ENCODE assay signal across 23 cellular contexts in genomic region chr3:184783309-184783708, GRCh38. TPM values are rescaled to one million over a fixed set of nuclear protein-coding genes. Genes with fewer than 3 reads are reported as not detected.
DNase-seq lines count a peak whose midpoint lies in the region; ATAC-seq and TF ChIP-seq lines count a peak whose summit lies in the region.
"Had no signal": no experiment of that assay in that cellular context is flagged by ENCODE, and none has a peak within 500 bp of the region (broad histone marks: within the 10 kb centered on the region; RNA-seq: fewer than 3 reads in every experiment).

No MANE protein-coding gene starts in this region.

- H4K20me1 ChIP-seq in GM23248 (ENCODE audit: insufficient read depth): no peaks in the 10 kb centered on the region
- H4K20me1 ChIP-seq in neural progenitor cell (ENCODE audit: low read depth): no peaks in the 10 kb centered on the region

- H3K36me3 ChIP-seq in GM23248 (ENCODE audit: low read depth): no peaks in the 10 kb centered on the region
- H3K36me3 ChIP-seq in neural progenitor cell: no peaks in the 10 kb centered on the region
- no peaks in the 10 kb centered on the region for H3K36me3 ChIP-seq in vagina
- H3K36me3 ChIP-seq in WERI-Rb-1: no peaks in the 10 kb centered on the region

- no peaks in the 10 kb centered on the region for H3K9me3 ChIP-seq in GM23248 (ENCODE audit: low read depth)
- H3K9me3 ChIP-seq in neural progenitor cell (ENCODE audit: low read depth): no peaks in the 10 kb centered on the region
- no peaks in the 10 kb centered on the region for H3K9me3 ChIP-seq in vagina
- no peaks in the 10 kb centered on the region for H3K9me3 ChIP-seq in WERI-Rb-1 (ENCODE audit: severe bottlenecking)

- H3K4me2 ChIP-seq in GM23248 (ENCODE audit: unreplicated experiment): peak overlapping the region; percentile 9
- no peak overlapping the region for H3K4me2 ChIP-seq in neural progenitor cell
- H3K4me2 ChIP-seq: PC-9 had no signal

- peak overlapping the region in 3 of 5 experiments; percentile 1 to 65 (median 29) for H3K27ac Mint-ChIP-seq in brain
- H3K27ac Mint-ChIP-seq in neural progenitor cell: peak overlapping the region; percentile 23
- H3K27ac Mint-ChIP-seq: IgD-negative memory B cell, T-cell had no signal

- H3K4me3 ChIP-seq in GM23248 (no peak overlapping the region), neural progenitor cell (no peak overlapping the region), vagina (no peak overlapping the region), WERI-Rb-1 (ENCODE audit: low read depth, low read length) (no peak overlapping the region)
- H3K4me3 ChIP-seq: GM12878, PC-9 had no signal

- peaks cover 26% of the 10 kb centered on the region for H3F3A ChIP-seq in GM23248 (ENCODE audit: insufficient read depth)
- peaks cover 2% of the 10 kb centered on the region for H3F3A ChIP-seq in neural progenitor cell (ENCODE audit: low read depth)

- H3K36me3 Mint-ChIP-seq in brain: no peaks in the 10 kb centered on the region
- no peaks in the 10 kb centered on the region for H3K36me3 Mint-ChIP-seq in neural progenitor cell
- H3K36me3 Mint-ChIP-seq: IgD-negative memory B cell, T-cell had no signal

- TF ChIP-seq POLR2A in vagina (IDR thresholded peaks at IDR 0.05): no peak

- no peaks in the 10 kb centered on the region for H3K9me2 ChIP-seq in GM23248 (ENCODE audit: insufficient read depth)

- no peaks in the 10 kb centered on the region for H3K9me3 Mint-ChIP-seq in brain
- no peaks in the 10 kb centered on the region for H3K9me3 Mint-ChIP-seq in neural progenitor cell
- H3K9me3 Mint-ChIP-seq: H9, T-cell had no signal

- peaks cover 74% of the 10 kb centered on the region for H3K4me1 Mint-ChIP-seq in brain
- H3K4me1 Mint-ChIP-seq in neural progenitor cell: peaks cover 50% of the 10 kb centered on the region

- H3K4me1 ChIP-seq in GM23248 (ENCODE audit: insufficient read depth) (peaks cover 40% of the 10 kb centered on the region), neural progenitor cell (peaks cover 15% of the 10 kb centered on the region), vagina (peaks cover 11% of the 10 kb centered on the region)

- 94% methylated on average over 7 of the region's 7 CpGs for WGBS in GM23248 (ENCODE audit: low coverage in 1 of 2, low lambda C conversion rate in 2 of 2, missing lambda C conversion rate in 2 of 2), 2 experiments

- no peak overlapping the region for H3K9ac ChIP-seq in GM23248
- no peak overlapping the region for H3K9ac ChIP-seq in neural progenitor cell

- no peak for TF ChIP-seq CTCF in brain (conservative IDR thresholded peaks at IDR 0.05)
- no peak for TF ChIP-seq CTCF in neural progenitor cell (IDR thresholded peaks at IDR 0.05)
- TF ChIP-seq CTCF in vagina (IDR thresholded peaks at IDR 0.05): no peak
- TF ChIP-seq CTCF in WERI-Rb-1 (IDR thresholded peaks at IDR 0.05; ENCODE audit: low read depth, low read length): no peak

- in situ Hi-C loops in GM23248 (cut with MboI): loop anchor here (25.0 kb wide), 1 partner anchor 421 kb away; the partner anchor contains the start of genes CLCN2 and POLR2H

- H3K27ac ChIP-seq in GM23248 (no peak overlapping the region), neural progenitor cell (no peak overlapping the region), vagina (no peak overlapping the region), WERI-Rb-1 (no peak overlapping the region)
- H3K27ac ChIP-seq: PC-9, RWPE1 had no signal

- no peak for ATAC-seq in Right ventricle myocardium inferior
- ATAC-seq: GM12878, SK-N-SH treated with all-trans-retinoic acid at 6 μM for 48 hours, T-cell had no signal

- H3K27me3 ChIP-seq in GM23248 (replicated peaks; ENCODE audit: insufficient read depth): no peaks in the 10 kb centered on the region; the same call in 1 of the 2 replicates
- H3K27me3 ChIP-seq in neural progenitor cell: no peaks in the 10 kb centered on the region
- H3K27me3 ChIP-seq in vagina: no peaks in the 10 kb centered on the region
- H3K27me3 ChIP-seq in WERI-Rb-1 (ENCODE audit: insufficient read depth, low read depth, severe bottlenecking): no peaks in the 10 kb centered on the region

- peaks cover 8% of the 10 kb centered on the region for H3K27me3 Mint-ChIP-seq in brain
- peaks cover 6% of the 10 kb centered on the region for H3K27me3 Mint-ChIP-seq in neural progenitor cell (ENCODE audit: insufficient read depth, low read depth)

- no peak overlapping the region for H3K4me3 Mint-ChIP-seq in brain
- H3K4me3 Mint-ChIP-seq in neural progenitor cell: peak overlapping the region; percentile 25
- H3K4me3 Mint-ChIP-seq: H9, IgD-negative memory B cell, T-cell had no signal

- intact Hi-C loops in Right ventricle myocardium inferior (cut with DNase I): no loop called here
- intact Hi-C loops in vagina (cut with DNase I): no loop called here

- H3K79me2 ChIP-seq in GM23248 (ENCODE audit: insufficient read depth): no peaks in the 10 kb centered on the region
- H3K79me2 ChIP-seq in neural progenitor cell (ENCODE audit: low read depth): no peaks in the 10 kb centered on the region

- 0 out of 2 replicates have a peak overlapping the region, but pooled peaks have one; percentile 32 for H2AFZ ChIP-seq in GM23248
- H2AFZ ChIP-seq in neural progenitor cell (replicated peaks): no peak overlapping the region
- H2AFZ ChIP-seq: PC-9 had no signal

- DNase-seq in A172 (ENCODE audit: low spot score): peak; percentile 21
- peak; percentile 30 for DNase-seq in GM23248
- DNase-seq in neural progenitor cell (ENCODE audit: low spot score): no peak
- no peak for DNase-seq in SKM-1 treated with dmso at 0.1 percent for 144 hours (lab: John Stamatoyannopoulos, UW; ENCODE audit: unreplicated experiment)
- no peak for DNase-seq in Right ventricle myocardium inferior (ENCODE audit: missing footprints)
- DNase-seq in vagina (ENCODE audit: extremely low spot score in 2 of 2): no peak
- DNase-seq in WERI-Rb-1: no peak
- DNase-seq: 8988T, H9, NCI-H1048, NCI-H1436, NCI-H1930, NCI-H226, NCI-H510A treated with DMSO at 0.1 percent for 48 hours, NCI-H748 treated with DMSO at 0.1 percent for 48 hours, PC-9, SIG-M5, T-cell had no signal

RNA-seq across cellular contexts. Expression of gene VPS8, which starts 28.7 kb away (rescaled TPM):
- total RNA-seq in A172 (2014; rRNA removed; shearing (Covaris generic)): 36.6 and 47.7 TPM in 2 replicates
- total RNA-seq in GM23248 (2014; rRNA removed; shearing (Covaris generic)): 36.4 and 45.5 TPM in 2 replicates
- 17.0 and 17.8 TPM in 2 replicates for polyA plus RNA-seq in GM23248 (2016; fragmentation: Nextera tagmentation; extraction: Ambion mirVana)
- 18.3 TPM for polyA plus RNA-seq in brain (ENCODE audit: insufficient read depth, low read depth, low replicate concordance)
- 49.1 and 93.1 TPM in 2 replicates for total RNA-seq in neural progenitor cell (ENCODE audit: low replicate concordance)
- total RNA-seq in Right ventricle myocardium inferior: 46.1 TPM
- total RNA-seq in vagina: 52.3 TPM

Comparison
In these comparisons a context has a peak if more than half of its experiments do, and no peak if none do; other contexts are left out.
1. DNase-seq: peak in A172 (single experiment) and GM23248 (single experiment); none in neural progenitor cell (single experiment), SKM-1 treated with dmso at 0.1 percent for 144 hours (single experiment), Right ventricle myocardium inferior (single experiment), vagina (0 of 2) and WERI-Rb-1 (single experiment).